In genomic region chr16:76335187-76335974, GRCh38 we compare ENCODE assay signal across 28 cellular contexts. TPM values are rescaled to one million over a fixed set of nuclear protein-coding genes. Genes with fewer than 3 reads are reported as not detected.
DNase-seq lines count a peak whose midpoint lies in the region; ATAC-seq and TF ChIP-seq lines count a peak whose summit lies in the region.
"Had no signal": no experiment of that assay in that cellular context is flagged by ENCODE, and none has a peak within 500 bp of the region (broad histone marks: within the 10 kb centered on the region; RNA-seq: fewer than 3 reads in every experiment).

No MANE protein-coding gene starts in this region.

- intact Hi-C loops in MCF 10A (cut with micrococcal nuclease) (no loop called here), mammary epithelial cell (cut with micrococcal nuclease) (no loop called here)

- BruUV-seq in MCF 10A (replicated peaks; lab: Mats Ljungman, UMichigan) (no TSS peak), mammary epithelial cell (replicated peaks; lab: Mats Ljungman, UMichigan) (no TSS peak)

- ATAC-seq in GM21529 (IDR thresholded peaks at IDR 0.05; ENCODE audit: unreplicated experiment) = no peak
- ATAC-seq: left ventricle myocardium superior; naive thymus-derived CD4-positive, alpha-beta T cell; T-helper 17 cell had no signal

- no peaks in the 10 kb centered on the region for H3K27me3 Mint-ChIP-seq in MCF 10A (ENCODE audit: insufficient read depth, unreplicated experiment)
- H3K27me3 Mint-ChIP-seq: activated CD4-positive, alpha-beta memory T cell treated with anti-CD3 and anti-CD28 coated beads for 36 hours; activated naive CD4-positive, alpha-beta T cell treated with anti-CD3 and anti-CD28 coated beads, Interleukin-2, amount 10 ng/mL, durations not matched to agents 7 days and 5 days; naive thymus-derived CD4-positive, alpha-beta T cell; T-helper 17 cell had no signal

- no peaks in the 10 kb centered on the region for H3K36me3 Mint-ChIP-seq in MCF 10A (ENCODE audit: insufficient read depth, unreplicated experiment)
- H3K36me3 Mint-ChIP-seq: activated CD4-positive, alpha-beta memory T cell treated with anti-CD3 and anti-CD28 coated beads for 36 hours; activated naive CD4-positive, alpha-beta T cell treated with anti-CD3 and anti-CD28 coated beads, Interleukin-2, amount 10 ng/mL, durations not matched to agents 7 days and 5 days had no signal

- POLR2A ChIA-PET in MCF 10A (lab: Yijun Ruan, JAX) = interaction anchor here (1.2 kb wide), 1 partner anchor 11 kb away, joined by 3 read pairs; no protein-coding TSS in a partner anchor

- no peaks in the 10 kb centered on the region for H3K27me3 ChIP-seq in mammary epithelial cell (ENCODE audit: insufficient read depth, low read length)
- H3K27me3 ChIP-seq in osteoblast (ENCODE audit: insufficient read depth, low read length) = no peaks in the 10 kb centered on the region
- H3K27me3 ChIP-seq: breast epithelium, spleen had no signal

- CTCF ChIA-PET in MCF 10A (lab: Yijun Ruan, JAX) (no interaction called here), mammary epithelial cell (lab: Charles Lee; ENCODE audit: low non-redundant PET) (no interaction called here)

- TF ChIP-seq CTCF in MCF 10A (IDR thresholded peaks at IDR 0.05; ENCODE audit: unreplicated experiment) (no peak), mammary epithelial cell (conservative IDR thresholded peaks at IDR 0.05 in 1 of 2, IDR thresholded peaks at IDR 0.05 in 1 of 2; ENCODE audit: extremely low read depth in 1 of 2, insufficient read depth in 1 of 2, low read depth in 1 of 2, low read length in 2 of 2) (no peak), osteoblast (IDR thresholded peaks at IDR 0.05; ENCODE audit: extremely low read depth, low read depth, low read length) (no peak)

- 50% methylated on average over 3 of the region's 3 CpGs for WGBS in mammary epithelial cell (ENCODE audit: low coverage, missing lambda C conversion rate)

- no peaks in the 10 kb centered on the region for H4K20me1 ChIP-seq in mammary epithelial cell (ENCODE audit: insufficient read depth, low read length)
- H4K20me1 ChIP-seq in osteoblast (ENCODE audit: insufficient read depth, low read length) = no peaks in the 10 kb centered on the region

- H3K4me3 Mint-ChIP-seq in MCF 10A (ENCODE audit: unreplicated experiment) = no peak overlapping the region
- H3K4me3 Mint-ChIP-seq: activated CD4-positive, alpha-beta memory T cell treated with anti-CD3 and anti-CD28 coated beads for 36 hours; activated naive CD4-positive, alpha-beta T cell treated with anti-CD3 and anti-CD28 coated beads, Interleukin-2, amount 10 ng/mL, durations not matched to agents 7 days and 5 days; activated T-helper 1 cell treated with anti-CD3 and anti-CD28 coated beads, Interleukin-12 subunit alpha, Interleukin-12 subunit beta, Interleukin-2, Interleukin-4 antibody, amounts not matched to agents 30 ng/mL and 10 ng/mL and 1 ng/mL, durations not matched to agents 14 hours and 24 hours and 36 hours; naive thymus-derived CD4-positive, alpha-beta T cell; T-helper 17 cell had no signal

- H2AFZ ChIP-seq in mammary epithelial cell (ENCODE audit: low read depth, low read length) = no peak overlapping the region
- no peak overlapping the region for H2AFZ ChIP-seq in osteoblast (ENCODE audit: low read length)
- H2AFZ ChIP-seq: GM23248 had no signal

- H3K9me3 Mint-ChIP-seq in MCF 10A (ENCODE audit: unreplicated experiment) = peaks cover 8% of the 10 kb centered on the region

- H3K4me3 ChIP-seq in mammary epithelial cell (replicated peaks in 1 of 3; ENCODE audit: insufficient read depth in 1 of 3, low read depth in 2 of 3, low read length in 3 of 3) (no peak overlapping the region), osteoblast (ENCODE audit: insufficient read depth, low read length) (no peak overlapping the region)
- H3K4me3 ChIP-seq: breast epithelium, GM23248, SK-N-MC, spleen had no signal

- H3K4me1 Mint-ChIP-seq in MCF 10A (ENCODE audit: insufficient read depth, unreplicated experiment) = no peaks in the 10 kb centered on the region
- H3K4me1 Mint-ChIP-seq: activated naive CD4-positive, alpha-beta T cell treated with anti-CD3 and anti-CD28 coated beads, Interleukin-2, amount 10 ng/mL, durations not matched to agents 7 days and 5 days; naive thymus-derived CD4-positive, alpha-beta T cell; T-helper 17 cell had no signal

- H3K4me1 ChIP-seq in mammary epithelial cell (ENCODE audit: insufficient read depth, low read length) (no peaks in the 10 kb centered on the region), osteoblast (ENCODE audit: insufficient read depth, low read length) (no peaks in the 10 kb centered on the region)
- H3K4me1 ChIP-seq: breast epithelium, spleen had no signal

- no peaks in the 10 kb centered on the region for H3K36me3 ChIP-seq in mammary epithelial cell (ENCODE audit: insufficient read depth, low read length)
- no peaks in the 10 kb centered on the region for H3K36me3 ChIP-seq in osteoblast (ENCODE audit: insufficient read depth, low read length)
- H3K36me3 ChIP-seq: breast epithelium, spleen had no signal

- H3K9me3 ChIP-seq in mammary epithelial cell (replicated peaks; ENCODE audit: insufficient read depth, low read length) (no peaks in the 10 kb centered on the region), osteoblast (ENCODE audit: low read depth, low read length) (no peaks in the 10 kb centered on the region)

- no peak overlapping the region for H3K27ac Mint-ChIP-seq in MCF 10A (ENCODE audit: low read depth, unreplicated experiment)
- H3K27ac Mint-ChIP-seq: activated CD4-positive, alpha-beta memory T cell treated with anti-CD3 and anti-CD28 coated beads for 36 hours; activated naive CD4-positive, alpha-beta T cell treated with anti-CD3 and anti-CD28 coated beads, Interleukin-2, amount 10 ng/mL, durations not matched to agents 7 days and 5 days; activated T-helper 1 cell treated with anti-CD3 and anti-CD28 coated beads, Interleukin-12 subunit alpha, Interleukin-12 subunit beta, Interleukin-2, Interleukin-4 antibody, amounts not matched to agents 30 ng/mL and 10 ng/mL and 1 ng/mL, durations not matched to agents 14 hours and 24 hours and 36 hours; naive thymus-derived CD4-positive, alpha-beta T cell; T-helper 17 cell had no signal

- dilution Hi-C loops in mammary epithelial cell (cut with HindIII; ENCODE audit: low sequenced_read_pairs) = no loop called here

- DNase-seq in MCF 10A (ENCODE audit: unreplicated experiment) (peak; percentile 13), mammary epithelial cell (no peak), cerebellum (ENCODE audit: low spot score) (peak; percentile 21), fibroblast of the conjunctiva (ENCODE audit: low read depth) (peak; percentile 20), NCI-H446 (lab: John Stamatoyannopoulos, UW) (no peak), NCI-H1092 (lab: John Stamatoyannopoulos, UW) (no peak), osteoblast (ENCODE audit: insufficient read length, low spot score, missing footprints) (no peak)
- DNase-seq: 8988T; activated CD4-positive, alpha-beta memory T cell treated with anti-CD3 and anti-CD28 coated beads for 36 hours; activated CD4-positive, CD25-positive, alpha-beta regulatory T cell treated with anti-CD3 and anti-CD28 coated beads, Interleukin-2, amount 50 U/mL, for 72 hours; activated CD8-positive, alpha-beta memory T cell treated with anti-CD3 and anti-CD28 coated beads, Interleukin-2, amount 50 U/mL, for 4 hours; activated naive CD4-positive, alpha-beta T cell treated with anti-CD3 and anti-CD28 coated beads, Interleukin-2, amount 10 ng/mL, durations not matched to agents 7 days and 5 days; cortex of kidney; GM23248; Kasumi-1; left ventricle myocardium superior; midbrain; MV-4-11; naive thymus-derived CD4-positive, alpha-beta T cell; NCI-H69; spleen; T-helper 17 cell had no signal

- H3K9ac ChIP-seq in mammary epithelial cell (ENCODE audit: insufficient read depth, low read length) = no peak overlapping the region
- H3K9ac ChIP-seq: GM23248 had no signal

- H3K27ac ChIP-seq in mammary epithelial cell (ENCODE audit: insufficient read depth, low read depth, low read length) (no peak overlapping the region), osteoblast (ENCODE audit: low read depth, low read length) (no peak overlapping the region)
- H3K27ac ChIP-seq: breast epithelium, GM23248, RWPE1, SK-N-MC, spleen had no signal

- no peaks in the 10 kb centered on the region for H3K79me2 ChIP-seq in mammary epithelial cell (ENCODE audit: insufficient read depth, low read length)
- no peaks in the 10 kb centered on the region for H3K79me2 ChIP-seq in osteoblast (ENCODE audit: insufficient read depth, low read length)

- H3K4me2 ChIP-seq in mammary epithelial cell (ENCODE audit: insufficient read depth, low read depth, low read length) = no peak overlapping the region
- no peak overlapping the region for H3K4me2 ChIP-seq in osteoblast (ENCODE audit: insufficient read depth, low read length)

- in situ Hi-C loops in mammary epithelial cell (cut with MboI; ENCODE audit: low sequenced_read_pairs in 2 of 2) = no loop called here

RNA-seq across cellular contexts. Expression of gene CNTNAP4, which starts 58.2 kb away (rescaled TPM):
- total RNA-seq in MCF 10A (2022) (not detected in 2 replicates), mammary epithelial cell (1 to 10 TPM in 1 of 2 donors, under 1 TPM in 1; 0.83 to 7.7 TPM), cerebellum (104 TPM), osteoblast (under 0.01 TPM in 2 replicates)
- polyA plus RNA-seq in mammary epithelial cell = 0.61 TPM
- polyA minus RNA-seq in mammary epithelial cell = 1.2 TPM
- total RNA-seq: activated CD4-positive, alpha-beta memory T cell treated with anti-CD3 and anti-CD28 coated beads for 36 hours; activated T-helper 1 cell treated with anti-CD3 and anti-CD28 coated beads, Interleukin-12 subunit alpha, Interleukin-12 subunit beta, Interleukin-2, Interleukin-4 antibody, amounts not matched to agents 30 ng/mL and 10 ng/mL and 1 ng/mL, durations not matched to agents 14 hours and 24 hours and 36 hours; breast epithelium; GM23248; left ventricle myocardium superior; naive thymus-derived CD4-positive, alpha-beta T cell; osteocyte; T-helper 17 cell had no signal
- polyA plus RNA-seq: GM23248; naive thymus-derived CD4-positive, alpha-beta T cell; spleen had no signal

Comparison
In these comparisons a context has a peak if more than half of its experiments do, and no peak if none do; other contexts are left out.
1. DNase-seq: peak in MCF 10A (single experiment), cerebellum (single experiment) and fibroblast of the conjunctiva (single experiment); none in mammary epithelial cell (single experiment), NCI-H446 (0 of 2), NCI-H1092 (single experiment) and osteoblast (single experiment).
2. RNA of gene CNTNAP4, which starts 58.2 kb away (total RNA-seq): 104 TPM in cerebellum (single experiment); 0.83 to 7.7 TPM in mammary epithelial cell, not detected in MCF 10A and under 0.01 TPM in osteoblast; every median in the first group is over 10 times any median in the second.